22 cellular contexts compared by ENCODE assay signal in the genomic region with DNA sequence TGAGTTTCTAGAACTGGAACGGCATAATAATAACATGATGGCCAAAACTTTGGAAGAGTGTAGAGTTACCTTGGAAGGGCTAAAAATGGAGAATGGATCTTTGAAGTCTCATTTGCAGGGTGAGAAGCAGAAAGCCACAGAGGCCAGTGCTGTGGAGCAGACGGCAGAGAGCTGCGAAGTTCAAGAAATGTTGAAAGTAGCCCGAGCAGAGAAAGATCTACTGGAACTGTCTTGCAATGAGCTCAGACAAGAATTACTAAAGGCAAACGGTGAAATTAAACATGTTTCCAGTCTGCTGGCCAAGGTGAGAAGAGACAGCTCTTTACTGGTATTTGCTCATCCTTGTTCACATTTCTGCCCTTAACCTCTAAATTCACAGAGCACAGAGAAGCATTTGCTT.
A peak's percentile ranks its signal among the peaks of the same experiment; 100 is the strongest.
DNase-seq lines count a peak whose midpoint lies in the region; ATAC-seq, FAIRE-seq and TF ChIP-seq lines count a peak whose summit lies in the region.
"Had no signal": no experiment of that assay in that cellular context is flagged by ENCODE, and none has a peak within 500 bp of the region (broad histone marks: within the 10 kb centered on the region; RNA-seq: fewer than 3 reads in every experiment).

No MANE protein-coding gene starts in this region.

- peak overlapping the region; percentile 73 for H3K27ac ChIP-seq in astrocyte (ENCODE audit: low read depth, low read length)
- H3K27ac ChIP-seq in mesenchymal stem cell (ENCODE audit: low read length, poor library complexity, severe bottlenecking) = peak overlapping the region; percentile 82
- H3K27ac ChIP-seq: right atrium auricular region, vagina had no signal

- H3K27me3 Mint-ChIP-seq in natural killer cell treated with Interleukin-12 subunit alpha and Interleukin-12 subunit beta and Interleukin-15 and Interleukin-18, amount 100 ng/mL, for 72 hours = no peaks in the 10 kb centered on the region
- H3K27me3 Mint-ChIP-seq in natural killer cell (ENCODE audit: low read depth in 2 of 2) = no peaks in the 10 kb centered on the region
- no peaks in the 10 kb centered on the region for H3K27me3 Mint-ChIP-seq in astrocyte (ENCODE audit: low read depth, unreplicated experiment)

- H3K79me2 ChIP-seq in astrocyte (ENCODE audit: insufficient read depth, low read length) = peaks cover 47% of the 10 kb centered on the region

- intact Hi-C loops in natural killer cell (cut with micrococcal nuclease) = no loop called here

- no peaks in the 10 kb centered on the region for H3K27me3 ChIP-seq in astrocyte (ENCODE audit: insufficient read depth, low read length)
- no peaks in the 10 kb centered on the region for H3K27me3 ChIP-seq in mesenchymal stem cell (ENCODE audit: control insufficient read depth in 1 of 2, insufficient read depth in 1 of 2, low read length in 2 of 2)
- H3K27me3 ChIP-seq: ovary, right atrium auricular region, vagina had no signal

- H2BK120ac ChIP-seq in mesenchymal stem cell (ENCODE audit: low read depth, low read length) = no peak overlapping the region

- peaks cover 16% of the 10 kb centered on the region for H3K36me3 Mint-ChIP-seq in natural killer cell treated with Interleukin-12 subunit alpha and Interleukin-12 subunit beta and Interleukin-15 and Interleukin-18, amount 100 ng/mL, for 72 hours
- H3K36me3 Mint-ChIP-seq in natural killer cell (peaks cover 7% of the 10 kb centered on the region), astrocyte (ENCODE audit: low read depth, unreplicated experiment) (peaks cover 23% of the 10 kb centered on the region)

- H3K27ac Mint-ChIP-seq in natural killer cell treated with Interleukin-12 subunit alpha and Interleukin-12 subunit beta and Interleukin-15 and Interleukin-18, amount 100 ng/mL, for 72 hours = peak overlapping the region; percentile 62 to 92
- peak overlapping the region in 1 of 2 donors; percentile 1 for H3K27ac Mint-ChIP-seq in natural killer cell
- H3K27ac Mint-ChIP-seq in astrocyte (ENCODE audit: unreplicated experiment) = peak overlapping the region; percentile 92
- H3K27ac Mint-ChIP-seq: activated T-helper 2 cell treated with anti-CD3 and anti-CD28 coated beads, Interferon-gamma antibody, Interleukin-2, Interleukin-4, amounts not matched to agents 10 μg/mL and 5 μg/mL and 100 μg/mL, durations not matched to agents 14 hours and 24 hours and 36 hours had no signal

- 83% methylated on average over 5 of the region's 5 CpGs for WGBS in mesenchymal stem cell

- no peak for DNase-seq in natural killer cell treated with Interleukin-12 subunit alpha and Interleukin-12 subunit beta and Interleukin-15 and Interleukin-18, amount 100 ng/mL, for 72 hours (ENCODE audit: low spot score)
- DNase-seq in natural killer cell (no peak), astrocyte (ENCODE audit: low read depth) (no peak), mesenchymal stem cell (peak; percentile 29), DMS 273 (lab: John Stamatoyannopoulos, UW; ENCODE audit: unreplicated experiment) (no peak)
- DNase-seq: DMS53, foreskin melanocyte, hypothalamus, NCI-H1105 treated with DMSO at 0.1 percent for 48 hours, ovary, RPMI8226, T1000 had no signal

- H2AK5ac ChIP-seq in mesenchymal stem cell (ENCODE audit: low read length, severe bottlenecking) = peak overlapping the region; percentile 50

- no peak overlapping the region for H2BK5ac ChIP-seq in mesenchymal stem cell (ENCODE audit: low read depth, low read length, poor library complexity, severe bottlenecking)

- H3K4me3 ChIP-seq in astrocyte (ENCODE audit: insufficient read depth, low read depth, low read length) = no peak overlapping the region
- no peak overlapping the region for H3K4me3 ChIP-seq in mesenchymal stem cell (ENCODE audit: insufficient read depth in 1 of 2, low read depth in 1 of 2, low read length in 2 of 2)
- H3K4me3 ChIP-seq: lung, ovary, right atrium auricular region, vagina had no signal

- H2BK12ac ChIP-seq in mesenchymal stem cell (ENCODE audit: low read length in 2 of 2) = peak overlapping the region in 1 of 2 experiments; percentile 75

- H3K4me1 ChIP-seq in astrocyte (ENCODE audit: insufficient read depth, low read length) = peaks cover 42% of the 10 kb centered on the region
- H3K4me1 ChIP-seq in mesenchymal stem cell (ENCODE audit: control insufficient read depth, insufficient read depth, low read depth, low read length) = peaks cover 15% of the 10 kb centered on the region
- H3K4me1 ChIP-seq: right atrium auricular region had no signal

- H4K91ac ChIP-seq in mesenchymal stem cell (ENCODE audit: low read length) = no peak overlapping the region

- H3K36me3 ChIP-seq in astrocyte (ENCODE audit: insufficient read depth, low read length) (no peaks in the 10 kb centered on the region), mesenchymal stem cell (ENCODE audit: control insufficient read depth in 1 of 2, insufficient read depth in 2 of 2, low read depth in 1 of 2, low read length in 2 of 2) (peaks cover 0 to 6% of the 10 kb centered on the region in 2 experiments)
- H3K36me3 ChIP-seq: ovary, right atrium auricular region, vagina had no signal

- FAIRE-seq in astrocyte (lab: Jason Lieb, UNC) = no peak
- FAIRE-seq: bronchial epithelial cell, GM19239, islet of Langerhans had no signal

- H2AFZ ChIP-seq in astrocyte (ENCODE audit: low read depth, low read length) = no peak overlapping the region
- H2AFZ ChIP-seq in mesenchymal stem cell (ENCODE audit: low read depth, low read length) = no peak overlapping the region

- no peaks in the 10 kb centered on the region for H4K20me1 ChIP-seq in astrocyte (ENCODE audit: insufficient read depth, low read length)

- H3K4me1 Mint-ChIP-seq in natural killer cell treated with Interleukin-12 subunit alpha and Interleukin-12 subunit beta and Interleukin-15 and Interleukin-18, amount 100 ng/mL, for 72 hours (ENCODE audit: low read depth in 2 of 2) = peaks cover 29 to 33% of the 10 kb centered on the region in 2 donors
- H3K4me1 Mint-ChIP-seq in natural killer cell (peaks cover 20 to 26% of the 10 kb centered on the region in 2 donors), astrocyte (ENCODE audit: low read depth, unreplicated experiment) (peaks cover 72% of the 10 kb centered on the region)

- no peaks in the 10 kb centered on the region for H3K9me3 ChIP-seq in astrocyte (ENCODE audit: insufficient read depth, low read depth, low read length)
- H3K9me3 ChIP-seq in mesenchymal stem cell (ENCODE audit: control insufficient read depth, low read length) = no peaks in the 10 kb centered on the region
- H3K9me3 ChIP-seq: ovary, right atrium auricular region, vagina had no signal

- H3K4me3 Mint-ChIP-seq in natural killer cell treated with Interleukin-12 subunit alpha and Interleukin-12 subunit beta and Interleukin-15 and Interleukin-18, amount 100 ng/mL, for 72 hours = peak overlapping the region; percentile 11
- H3K4me3 Mint-ChIP-seq in natural killer cell (no peak overlapping the region), astrocyte (ENCODE audit: unreplicated experiment) (peak overlapping the region; percentile 30)

- H3K14ac ChIP-seq in mesenchymal stem cell (ENCODE audit: low read length in 2 of 2) = no peak overlapping the region

- H3K4ac ChIP-seq in mesenchymal stem cell (ENCODE audit: low read depth in 1 of 2, low read length in 2 of 2) = peak overlapping the region in 1 of 2 experiments; percentile 44

- ATAC-seq in natural killer cell treated with Interleukin-12 subunit alpha and Interleukin-12 subunit beta and Interleukin-15 and Interleukin-18, amount 100 ng/mL, for 72 hours = peak; percentile 57 to 69
- no peak for ATAC-seq in natural killer cell
- ATAC-seq in activated CD4-positive, CD25-positive, alpha-beta regulatory T cell treated with anti-CD3 and anti-CD28 coated beads, Interleukin-2, amount 50 U/mL, for 24 hours = no peak
- ATAC-seq in HG02840 (IDR thresholded peaks at IDR 0.05; ENCODE audit: low FRiP score, unreplicated experiment) = no peak
- ATAC-seq in HG03045 (IDR thresholded peaks at IDR 0.05; ENCODE audit: unreplicated experiment) = no peak

- peaks cover 18% of the 10 kb centered on the region for H3K79me1 ChIP-seq in mesenchymal stem cell (replicated peaks; ENCODE audit: low read length, poor library complexity, severe bottlenecking)

- no peaks in the 10 kb centered on the region for H3K9me3 Mint-ChIP-seq in natural killer cell treated with Interleukin-12 subunit alpha and Interleukin-12 subunit beta and Interleukin-15 and Interleukin-18, amount 100 ng/mL, for 72 hours
- H3K9me3 Mint-ChIP-seq in natural killer cell (no peaks in the 10 kb centered on the region), astrocyte (ENCODE audit: unreplicated experiment) (no peaks in the 10 kb centered on the region)
- H3K9me3 Mint-ChIP-seq: activated T-helper 2 cell treated with anti-CD3 and anti-CD28 coated beads, Interferon-gamma antibody, Interleukin-2, Interleukin-4, amounts not matched to agents 10 μg/mL and 5 μg/mL and 100 μg/mL, durations not matched to agents 14 hours and 24 hours and 36 hours had no signal

- H2BK15ac ChIP-seq in mesenchymal stem cell (ENCODE audit: low read depth, poor library complexity, severe bottlenecking) = no peak overlapping the region

- H4K8ac ChIP-seq in mesenchymal stem cell (ENCODE audit: low read length) = no peak overlapping the region

- H3K23ac ChIP-seq in mesenchymal stem cell (ENCODE audit: low read length in 2 of 2) = no peak overlapping the region

- TF ChIP-seq CTCF in natural killer cell (IDR thresholded peaks at IDR 0.05) (no peak), astrocyte (IDR thresholded peaks at IDR 0.05; ENCODE audit: insufficient read depth, low read depth, low read length) (no peak)

- H3K4me2 ChIP-seq in astrocyte (ENCODE audit: low read length) (peak overlapping the region; percentile 64), mesenchymal stem cell (ENCODE audit: low read length, poor library complexity, severe bottlenecking) (no peak overlapping the region)

- H3K9ac ChIP-seq in astrocyte (ENCODE audit: low read length) (peak overlapping the region; percentile 13), mesenchymal stem cell (ENCODE audit: low read length) (no peak overlapping the region)

- no peak overlapping the region for H3K18ac ChIP-seq in mesenchymal stem cell (ENCODE audit: low read depth in 1 of 2, low read length in 2 of 2)

Comparison
In these comparisons a context has a peak if more than half of its experiments do, and no peak if none do; other contexts are left out.
1. ATAC-seq: peak in natural killer cell treated with Interleukin-12 subunit alpha and Interleukin-12 subunit beta and Interleukin-15 and Interleukin-18, amount 100 ng/mL, for 72 hours (2 of 2); none in natural killer cell (0 of 3), activated CD4-positive, CD25-positive, alpha-beta regulatory T cell treated with anti-CD3 and anti-CD28 coated beads, Interleukin-2, amount 50 U/mL, for 24 hours (0 of 2), HG02840 (single experiment) and HG03045 (single experiment).